In the genomic region with DNA sequence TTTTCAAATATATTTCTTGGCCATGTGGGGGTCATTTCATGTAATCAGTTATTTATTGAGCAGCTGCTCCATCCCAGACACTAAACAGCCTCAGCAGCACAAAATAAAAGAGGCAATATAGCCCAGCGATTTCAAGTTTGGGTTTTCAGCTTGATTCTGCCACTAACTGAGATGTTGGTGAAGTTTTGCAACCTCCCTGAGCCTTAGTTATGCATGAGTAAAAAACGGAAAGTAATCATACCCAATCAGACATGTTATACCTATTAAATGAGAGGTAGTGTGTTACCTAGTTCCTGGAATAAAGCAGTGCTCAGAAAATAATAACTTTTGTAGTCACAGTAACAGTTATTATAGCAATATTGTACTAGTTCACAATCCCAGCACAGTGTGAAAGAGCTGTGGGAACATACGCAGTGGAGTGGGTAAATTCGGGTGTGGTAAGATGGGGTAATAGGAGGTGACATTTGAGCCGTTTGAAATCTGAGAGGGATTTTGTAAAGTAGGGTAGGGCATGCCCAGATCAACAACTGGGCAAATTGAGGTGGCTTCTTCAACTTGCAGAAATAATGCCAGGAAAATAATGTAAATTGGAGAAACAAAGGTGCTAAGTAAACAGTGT, we compare ENCODE assay signal across 9 cellular contexts. TPM values are rescaled to one million over a fixed set of nuclear protein-coding genes. Genes with fewer than 3 reads are reported as not detected.
DNase-seq lines count a peak whose midpoint lies in the region; ATAC-seq, FAIRE-seq and TF ChIP-seq lines count a peak whose summit lies in the region.
"Had no signal": no experiment of that assay in that cellular context is flagged by ENCODE, and none has a peak within 500 bp of the region (broad histone marks: within the 10 kb centered on the region; RNA-seq: fewer than 3 reads in every experiment).

No MANE protein-coding gene starts in this region.

- H3K4me3 ChIP-seq in cardiac muscle cell (no peak overlapping the region), kidney (ENCODE audit: low read length in 2 of 2) (peak overlapping the region; percentile 79 to 95), upper lobe of left lung (peak overlapping the region in 1 of 4 donors; percentile 68)

- peaks cover 6% of the 10 kb centered on the region for H3K36me3 ChIP-seq in cardiac muscle cell
- no peaks in the 10 kb centered on the region for H3K36me3 ChIP-seq in kidney (ENCODE audit: control insufficient read depth in 1 of 2, insufficient read depth in 2 of 2, low read length in 2 of 2)
- peaks cover 0 to 36% (median 6%) of the 10 kb centered on the region in 4 donors for H3K36me3 ChIP-seq in upper lobe of left lung

- DNase-seq in cardiac muscle cell (ENCODE audit: low read depth in 1 of 2, low spot score in 1 of 2) = no peak
- DNase-seq in left ventricle myocardium superior = no peak
- DNase-seq in activated B cell treated with CpG ODN at 0.5 μM for 24 hours = no peak
- DNase-seq in kidney = no peak
- peak in 1 of 2 donors; percentile 39 for DNase-seq in upper lobe of left lung
- DNase-seq in kidney tubule cell (ENCODE audit: low spot score) = no peak
- DNase-seq in NCI-H146 (lab: John Stamatoyannopoulos, UW) = no peak

- H3K27me3 ChIP-seq in cardiac muscle cell (no peaks in the 10 kb centered on the region), upper lobe of left lung (no peaks in the 10 kb centered on the region)
- H3K27me3 ChIP-seq: SJSA1 had no signal

- intact Hi-C loops in left ventricle myocardium superior (cut with micrococcal nuclease) (loop anchor here (10.0 kb wide), 1 partner anchor 99 kb away; a partner anchor contains a TSS), activated B cell treated with CpG ODN at 0.5 μM for 24 hours (cut with micrococcal nuclease) (loop anchor here (1.0 to 5.0 kb wide), 2 partner anchors 9 to 37 kb away; no protein-coding TSS in a partner anchor), kidney (cut with DNase I) (no loop called here)

- H3K27ac ChIP-seq in cardiac muscle cell (peak overlapping the region; percentile 63), kidney (ENCODE audit: low read depth in 2 of 2, low read length in 2 of 2) (peak overlapping the region in 1 of 2 donors; percentile 90), upper lobe of left lung (peak overlapping the region; percentile 95 to 98 (median 98))

- H3K9ac ChIP-seq in kidney (ENCODE audit: low read length in 2 of 2) = peak overlapping the region in 1 of 2 donors; percentile 77

- TF ChIP-seq CTCF in cardiac muscle cell (IDR thresholded peaks at IDR 0.05; ENCODE audit: low read depth, low read length) = no peak
- no peak for TF ChIP-seq CTCF in activated B cell treated with CpG ODN at 0.5 μM for 24 hours (IDR thresholded peaks at IDR 0.05)
- TF ChIP-seq CTCF in kidney (IDR thresholded peaks at IDR 0.05; ENCODE audit: borderline replicate concordance, extremely low read depth, insufficient read depth) = no peak
- no peak for TF ChIP-seq CTCF in upper lobe of left lung (IDR thresholded peaks at IDR 0.05)

- ATAC-seq in left ventricle myocardium superior = no peak
- no peak for ATAC-seq in activated B cell treated with CpG ODN at 0.5 μM for 24 hours (ENCODE audit: low read depth)
- ATAC-seq in upper lobe of left lung (ENCODE audit: low FRiP score in 2 of 2) = no peak
- ATAC-seq in GM19455 (IDR thresholded peaks at IDR 0.05; ENCODE audit: unreplicated experiment) = no peak

- TF ChIP-seq EP300 in upper lobe of left lung (IDR thresholded peaks at IDR 0.05) = no peak

- H3K9me3 ChIP-seq in cardiac muscle cell (ENCODE audit: low read depth) = no peaks in the 10 kb centered on the region
- H3K9me3 ChIP-seq in kidney (ENCODE audit: control insufficient read depth in 1 of 2, low read length in 2 of 2) = no peaks in the 10 kb centered on the region
- no peaks in the 10 kb centered on the region for H3K9me3 ChIP-seq in upper lobe of left lung
- H3K9me3 ChIP-seq: SJSA1 had no signal

- no peaks in the 10 kb centered on the region for H3K9me3 Mint-ChIP-seq in activated B cell treated with CpG ODN at 0.5 μM for 24 hours

- H3K4me1 ChIP-seq in cardiac muscle cell (ENCODE audit: low read depth) (peaks cover 5% of the 10 kb centered on the region), kidney (ENCODE audit: control insufficient read depth in 1 of 2, insufficient read depth in 1 of 2, low read depth in 1 of 2, low read length in 2 of 2) (peaks cover 10 to 11% of the 10 kb centered on the region in 2 donors), upper lobe of left lung (peaks cover 15 to 22% (median 21%) of the 10 kb centered on the region in 4 donors)

- H3K4me1 Mint-ChIP-seq in activated B cell treated with CpG ODN at 0.5 μM for 24 hours = peaks cover 62% of the 10 kb centered on the region

- FAIRE-seq in kidney (lab: Jason Lieb, UNC) = no peak

- TF ChIP-seq POLR2A in upper lobe of left lung (IDR thresholded peaks at IDR 0.05) = no peak

- H3K36me3 Mint-ChIP-seq in activated B cell treated with CpG ODN at 0.5 μM for 24 hours (ENCODE audit: low read depth) = peaks cover 61% of the 10 kb centered on the region

- WGBS in upper lobe of left lung, 2 donors = 46 to 60% methylated on average over 5 of the region's 5 CpGs

- POLR2A ChIA-PET in activated B cell treated with CpG ODN at 0.5 μM for 24 hours (lab: Charles Lee) = interaction anchor here (1.4 to 6.3 kb wide), 7 partner anchors 8 to 100 kb away, joined by 4 to 205 read pairs (median 21); a partner anchor contains a TSS

- CTCF ChIA-PET in activated B cell treated with CpG ODN at 0.5 μM for 24 hours (lab: Charles Lee) = interaction anchor here (0.6 to 1.3 kb wide), 3 partner anchors 8 to 170 kb away, joined by 3 read pairs; no protein-coding TSS in a partner anchor

- H3K27ac Mint-ChIP-seq in activated B cell treated with CpG ODN at 0.5 μM for 24 hours = peak overlapping the region; percentile 93

- peak overlapping the region; percentile 95 for H3K4me3 Mint-ChIP-seq in activated B cell treated with CpG ODN at 0.5 μM for 24 hours

- no peaks in the 10 kb centered on the region for H3K27me3 Mint-ChIP-seq in activated B cell treated with CpG ODN at 0.5 μM for 24 hours

RNA-seq across cellular contexts. Expression of a gene that starts 1.5 kb away (rescaled TPM):
- total RNA-seq in cardiac muscle cell (7.6 and 9.4 TPM in 2 replicates), left ventricle myocardium superior (4.4 TPM), activated B cell treated with CpG ODN at 0.5 μM for 24 hours (49.2 and 65.7 TPM in 2 replicates), kidney (22.4 TPM), upper lobe of left lung (10 to 100 TPM; 13.2 to 19.6 (median 17.2) TPM)
- polyA plus RNA-seq in cardiac muscle cell (3.9 and 4.4 TPM in 2 replicates), kidney (ENCODE audit: insufficient read depth, low read depth, low replicate concordance) (4.5 TPM)
